ENCODE assay signal across 19 cellular contexts in genomic region chrX:28472926-28473325, GRCh38.
"Had no signal": no experiment of that assay in that cellular context is flagged by ENCODE, and none has a peak within 500 bp of the region (broad histone marks: within the 10 kb centered on the region; RNA-seq: fewer than 3 reads in every experiment).

No MANE protein-coding gene starts in this region.

- DNase-seq: cerebellar nuclear complex; cortex of kidney; effector CD4-positive, alpha-beta T cell; gastrocnemius medialis; heart left ventricle; left cardiac atrium; left lung; mesendoderm; naive thymus-derived CD8-positive, alpha-beta T cell; nephron progenitor cell; right cardiac atrium; sigmoid colon; stimulated activated CD4-positive, alpha-beta T cell treated with anti-CD3 and anti-CD28 coated beads, Interleukin-2, amount 100 ng/mL, for 24 hours; stimulated activated CD4-positive, alpha-beta T cell treated with anti-CD3 and anti-CD28 coated beads, Interleukin-4, amount 100 ng/mL, for 24 hours; stimulated activated naive CD4-positive, alpha-beta T cell treated with Interleukin-2 at 50 U/mL for 16 hours; stomach; upper lobe of right lung; uterus had no signal

- H3K27ac Mint-ChIP-seq: naive thymus-derived CD8-positive, alpha-beta T cell; nephron progenitor cell; stimulated activated effector memory CD8-positive, alpha-beta T cell treated with anti-CD3 and anti-CD28 coated beads, Interleukin-12 subunit alpha, Interleukin-12 subunit beta, amount 100 ng/mL, for 72 hours had no signal

- H3K4me1 Mint-ChIP-seq: naive thymus-derived CD8-positive, alpha-beta T cell; nephron progenitor cell; stimulated activated effector memory CD8-positive, alpha-beta T cell treated with anti-CD3 and anti-CD28 coated beads, Interleukin-12 subunit alpha, Interleukin-12 subunit beta, amount 100 ng/mL, for 72 hours had no signal

- H3K27me3 Mint-ChIP-seq: naive thymus-derived CD8-positive, alpha-beta T cell had no signal

- H3K4me3 Mint-ChIP-seq: naive thymus-derived CD8-positive, alpha-beta T cell; nephron progenitor cell; stimulated activated effector memory CD8-positive, alpha-beta T cell treated with anti-CD3 and anti-CD28 coated beads, Interleukin-12 subunit alpha, Interleukin-12 subunit beta, amount 100 ng/mL, for 72 hours had no signal

- ATAC-seq: gastrocnemius medialis; heart left ventricle; left cardiac atrium; left lung; naive thymus-derived CD8-positive, alpha-beta T cell; right cardiac atrium; stimulated activated effector memory CD8-positive, alpha-beta T cell treated with anti-CD3 and anti-CD28 coated beads, Interleukin-12 subunit alpha, Interleukin-12 subunit beta, amount 100 ng/mL, for 72 hours; upper lobe of right lung had no signal
